ENCODE assay signal across 9 cellular contexts in the genomic region with DNA sequence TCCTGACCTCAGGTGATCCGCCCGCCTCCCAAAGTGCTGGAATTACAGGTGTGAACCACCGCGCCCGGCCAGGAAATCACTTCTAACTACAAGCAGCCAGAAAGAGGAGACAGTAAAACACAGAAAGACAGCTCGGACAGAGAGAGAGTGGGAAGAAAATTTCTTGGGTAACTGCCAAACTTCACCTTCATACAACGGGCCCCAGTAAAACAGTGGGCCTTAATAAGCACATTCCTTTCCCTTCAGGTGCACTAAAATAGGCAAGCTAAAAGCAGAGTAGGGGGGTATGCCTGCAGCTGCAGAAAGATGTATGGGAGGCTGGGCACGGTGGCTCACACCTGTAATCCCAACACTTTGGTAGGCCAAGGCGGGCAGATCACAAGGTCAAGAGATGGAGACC. TPM values are rescaled to one million over a fixed set of nuclear protein-coding genes. Genes with fewer than 3 reads are reported as not detected.
DNase-seq lines count a peak whose midpoint lies in the region; ATAC-seq, FAIRE-seq and TF ChIP-seq lines count a peak whose summit lies in the region.
"Not testable (repeated sequence)": the region's sequence is repeated elsewhere in the genome, so short reads cannot be mapped to it uniquely, and the experiment has no call there.
"Had no signal": no experiment of that assay in that cellular context is flagged by ENCODE, and none has a peak within 500 bp of the region (broad histone marks: within the 10 kb centered on the region; RNA-seq: fewer than 3 reads in every experiment).

No MANE protein-coding gene starts in this region.

- not testable (repeated sequence) for H2AFZ ChIP-seq in SU-DHL-6 (ENCODE audit: low read depth, low read length, severe bottlenecking); K562 (ENCODE audit: low read depth, low read length)

- TF ChIP-seq EP300 in K562 (IDR thresholded peaks at IDR 0.05; ENCODE audit: low read length) = not testable (repeated sequence)

- peaks cover 65% of the 10 kb centered on the region for H3K36me3 Mint-ChIP-seq in CD4-positive, alpha-beta T cell (ENCODE audit: low read depth)
- not testable (repeated sequence) for H3K36me3 Mint-ChIP-seq in IgD-negative memory B cell; glutamatergic neuron (ENCODE audit: unreplicated experiment); type B pancreatic cell
- H3K36me3 Mint-ChIP-seq in activated T-cell treated with anti-CD3 and anti-CD28 coated beads, Interleukin-2, amount 50 U/mL, for 4 hours (ENCODE audit: insufficient read depth) = peaks cover 16% of the 10 kb centered on the region
- peaks cover 20% of the 10 kb centered on the region for H3K36me3 Mint-ChIP-seq in nephron progenitor cell (ENCODE audit: low read depth)

- intact Hi-C loops in CD4-positive, alpha-beta T cell (cut with DNase I, micrococcal nuclease) = loop anchor here in 1 of 2 experiments (5.0 kb wide), 4 partner anchors 85 to 405 kb away; partner anchors contain the start of genes ELL, MAU2, SUGP1 and UPF1
- intact Hi-C loops in K562 (cut with micrococcal nuclease) = loop anchor here (5.0 kb wide), 1 partner anchor 220 kb away; the partner anchor contains the start of gene TMEM161A

- not testable (repeated sequence) for H3K9me1 ChIP-seq in K562 (ENCODE audit: control insufficient read depth, insufficient read depth, low read length)

- CTCF ChIA-PET in CD4-positive, alpha-beta T cell (lab: Charles Lee) = not testable (repeated sequence)
- CTCF ChIA-PET in K562 (lab: Yijun Ruan, JAX; ENCODE audit: low intra/inter-chr PET ratio) = interaction anchor here (0.8 kb wide), 1 partner anchor 69 kb away, joined by 3 read pairs; no protein-coding TSS in a partner anchor

- not testable (repeated sequence) for TF ChIP-seq POLR2A in K562 (conservative IDR thresholded peaks at IDR 0.05)

- TF ChIP-seq RAD21 in K562 (CRISPR knock-in tag; conservative IDR thresholded peaks at IDR 0.05 in 1 of 2, IDR thresholded peaks at IDR 0.05 in 1 of 2) = not testable (repeated sequence)

- not testable (repeated sequence) for BruUV-seq in K562 (replicated peaks; lab: Mats Ljungman, UMichigan)

- H3K27me3 ChIP-seq in CD4-positive, alpha-beta T cell (ENCODE audit: control insufficient read depth, insufficient read depth, low read length); SU-DHL-6 (ENCODE audit: low read length); K562 (ENCODE audit: control insufficient read depth in 2 of 2, insufficient read depth in 2 of 2, low read length in 2 of 2): not testable (repeated sequence)

- not testable (repeated sequence) for H3F3A ChIP-seq in SU-DHL-6 (ENCODE audit: insufficient read depth)

- not testable (repeated sequence) for H3K9me2 ChIP-seq in SU-DHL-6 (replicated peaks; ENCODE audit: insufficient read depth, low read length)

- peaks cover 49% of the 10 kb centered on the region for H3K4me1 Mint-ChIP-seq in CD4-positive, alpha-beta T cell (ENCODE audit: low read depth)
- H3K4me1 Mint-ChIP-seq in IgD-negative memory B cell (peaks cover 4 to 36% (median 26%) of the 10 kb centered on the region in 3 donors), nephron progenitor cell (peaks cover 34% of the 10 kb centered on the region), type B pancreatic cell (ENCODE audit: unreplicated experiment) (peaks cover 14% of the 10 kb centered on the region)
- peaks cover 41% of the 10 kb centered on the region for H3K4me1 Mint-ChIP-seq in activated T-cell treated with anti-CD3 and anti-CD28 coated beads, Interleukin-2, amount 50 U/mL, for 4 hours (ENCODE audit: low read depth)
- H3K4me1 Mint-ChIP-seq in glutamatergic neuron (ENCODE audit: low read depth, unreplicated experiment) = not testable (repeated sequence)

- in situ Hi-C loops in K562 (cut with MboI) = not testable (repeated sequence)

- 0 out of 2 replicates have a peak overlapping the region, but pooled peaks have one; percentile 13 for H3K9ac ChIP-seq in SU-DHL-6 (ENCODE audit: low read length)
- not testable (repeated sequence) for H3K9ac ChIP-seq in K562 (ENCODE audit: insufficient read depth in 1 of 2, low read depth in 2 of 2, low read length in 2 of 2)

- TF ChIP-seq CTCF in CD4-positive, alpha-beta T cell (IDR thresholded peaks at IDR 0.05); SU-DHL-6 (IDR thresholded peaks at IDR 0.05; ENCODE audit: insufficient read depth, low read length, poor library complexity, severe bottlenecking); K562 (IDR thresholded peaks at IDR 0.05 in 2 of 3, conservative IDR thresholded peaks at IDR 0.05 in 1 of 3; ENCODE audit: insufficient read depth in 2 of 3, low read depth in 1 of 3, low read length in 3 of 3); glutamatergic neuron (IDR thresholded peaks at IDR 0.05; ENCODE audit: partially characterized antibody, unreplicated experiment); nephron progenitor cell (IDR thresholded peaks at IDR 0.05); type B pancreatic cell (conservative IDR thresholded peaks at IDR 0.05): not testable (repeated sequence)

- FAIRE-seq in K562 (lab: Jason Lieb, UNC) = not testable (repeated sequence)

- H3K79me2 ChIP-seq in SU-DHL-6 (ENCODE audit: insufficient read depth, low read length) = peaks cover 69% of the 10 kb centered on the region
- H3K79me2 ChIP-seq in K562 (ENCODE audit: control insufficient read depth, insufficient read depth, low read length) = peaks cover 72% of the 10 kb centered on the region

- not testable (repeated sequence) for ATAC-seq in CD4-positive, alpha-beta T cell (ENCODE audit: poor library complexity); activated T-cell treated with anti-CD3 and anti-CD28 coated beads, Interleukin-2, amount 50 U/mL, for 4 hours; K562

- peaks cover 8 to 33% of the 10 kb centered on the region in 2 experiments; a peak in 4 of 5 replicates for H3K4me1 ChIP-seq in K562 (replicated peaks in 1 of 2; ENCODE audit: control insufficient read depth in 2 of 2, insufficient read depth in 2 of 2, low read length in 2 of 2)

- 66% methylated on average over 9 of the region's 9 CpGs for WGBS in K562 (ENCODE audit: insufficient coverage, low coverage, missing lambda C conversion rate)

- not testable (repeated sequence) for H3K9me3 Mint-ChIP-seq in CD4-positive, alpha-beta T cell; IgD-negative memory B cell; activated T-cell treated with anti-CD3 and anti-CD28 coated beads, Interleukin-2, amount 50 U/mL, for 4 hours; nephron progenitor cell; type B pancreatic cell
- peaks cover 23% of the 10 kb centered on the region for H3K9me3 Mint-ChIP-seq in glutamatergic neuron (ENCODE audit: unreplicated experiment)

- H3K27me3 Mint-ChIP-seq in CD4-positive, alpha-beta T cell; IgD-negative memory B cell; activated T-cell treated with anti-CD3 and anti-CD28 coated beads, Interleukin-2, amount 50 U/mL, for 4 hours (ENCODE audit: low read depth); nephron progenitor cell (ENCODE audit: low read depth, poor library complexity); type B pancreatic cell: not testable (repeated sequence)
- peaks cover 11% of the 10 kb centered on the region for H3K27me3 Mint-ChIP-seq in glutamatergic neuron (ENCODE audit: unreplicated experiment)

- not testable (repeated sequence) for H3K36me3 ChIP-seq in SU-DHL-6 (ENCODE audit: low read length)
- H3K36me3 ChIP-seq in K562 (ENCODE audit: control insufficient read depth, insufficient read depth, low read length) = peaks cover 59% of the 10 kb centered on the region; the same call in 2 of the 3 replicates

- H3K4me3 Mint-ChIP-seq in CD4-positive, alpha-beta T cell = peak overlapping the region; percentile 79
- H3K4me3 Mint-ChIP-seq in IgD-negative memory B cell (peak overlapping the region; percentile 51 to 82 (median 70)), glutamatergic neuron (ENCODE audit: unreplicated experiment) (peak overlapping the region; percentile 78), nephron progenitor cell (peak overlapping the region; percentile 96), type B pancreatic cell (peak overlapping the region; percentile 80)
- H3K4me3 Mint-ChIP-seq in activated T-cell treated with anti-CD3 and anti-CD28 coated beads, Interleukin-2, amount 50 U/mL, for 4 hours = peak overlapping the region; percentile 60

- POLR2A ChIA-PET in CD4-positive, alpha-beta T cell (lab: Charles Lee) = not testable (repeated sequence)
- POLR2A ChIA-PET in K562 (lab: Yijun Ruan, JAX) = interaction anchor here (3.6 kb wide), 1 partner anchor 9 kb away, joined by 37 read pairs; no protein-coding TSS in a partner anchor

- peak overlapping the region; percentile 89 for H3K4me2 ChIP-seq in SU-DHL-6 (ENCODE audit: low read depth, low read length, poor library complexity, severe bottlenecking)
- peak overlapping the region; percentile 94 for H3K4me2 ChIP-seq in K562 (ENCODE audit: insufficient read depth, low read length)

- not testable (repeated sequence) for H4K20me1 ChIP-seq in SU-DHL-6 (ENCODE audit: low read depth, low read length); K562 (replicated peaks; ENCODE audit: control insufficient read depth, insufficient read depth, low read length)

- not testable (repeated sequence) for H3K27ac ChIP-seq in CD4-positive, alpha-beta T cell (ENCODE audit: low read depth, low read length); SU-DHL-6 (ENCODE audit: low read depth, low read length); K562 (ENCODE audit: extremely low read depth, low read depth, low read length)

- DNase-seq in CD4-positive, alpha-beta T cell; activated T-cell treated with anti-CD3 and anti-CD28 coated beads, Interleukin-2, amount 50 U/mL, for 4 hours; K562 (ENCODE audit: extremely low read depth in 1 of 4, low spot score in 3 of 4); glutamatergic neuron; nephron progenitor cell; type B pancreatic cell (ENCODE audit: extremely low spot score, unreplicated experiment): not testable (repeated sequence)

- H3K27ac Mint-ChIP-seq in CD4-positive, alpha-beta T cell = peak overlapping the region; percentile 51
- H3K27ac Mint-ChIP-seq in IgD-negative memory B cell, type B pancreatic cell: not testable (repeated sequence)
- H3K27ac Mint-ChIP-seq in glutamatergic neuron (ENCODE audit: unreplicated experiment) (peak overlapping the region; percentile 26), nephron progenitor cell (peak overlapping the region; percentile 67)

- H3K4me3 ChIP-seq in SU-DHL-6 (ENCODE audit: insufficient read depth, low read length, poor library complexity, severe bottlenecking) = not testable (repeated sequence)
- peak overlapping the region; percentile 95 for H3K4me3 ChIP-seq in K562

- H3K9me3 ChIP-seq in CD4-positive, alpha-beta T cell (ENCODE audit: control insufficient read depth, low read length); SU-DHL-6 (ENCODE audit: insufficient read depth, low read length); K562 (replicated peaks; ENCODE audit: control insufficient read depth, insufficient read depth, low read depth, low read length): not testable (repeated sequence)

RNA-seq across cellular contexts. Expression of gene COPE, which starts 1.6 kb away (rescaled TPM):
- 100 to 1,000 TPM; 135 to 143 TPM for total RNA-seq in CD4-positive, alpha-beta T cell
- polyA plus RNA-seq in IgD-negative memory B cell (295 TPM), K562 (2011; rRNA removed) (159 and 263 TPM in 2 replicates), K562 (2014; fragmentation: Illumina TruSeq; extraction: Trizol) (50.1 and 152 TPM in 2 replicates), K562 (2014; fragmentation: Nextera tagmentation; extraction: Ambion mirVana) (10 to 100 TPM in 1 of 2 experiments, 1 to 10 TPM in 1; 5.8 to 18.3 TPM), K562 (2014; rRNA removed) (230 and 233 TPM in 2 replicates)
- 100 to 1,000 TPM; 258 to 293 (median 270) TPM for total RNA-seq in activated T-cell treated with anti-CD3 and anti-CD28 coated beads, Interleukin-2, amount 50 U/mL, for 4 hours
- 63.5 and 278 TPM in 2 replicates for total RNA-seq in K562 (2011; cell fraction: chromatin; rRNA removed; ENCODE audit: low replicate concordance)
- 249 and 252 TPM in 2 replicates for total RNA-seq in K562 (2011; cell fraction: nucleolus; rRNA removed)
- total RNA-seq in K562 (2011; cell fraction: nucleoplasm; rRNA removed) = 127 and 141 TPM in 2 replicates
- total RNA-seq in K562 (2014; rRNA removed) (239 and 305 TPM in 2 replicates), K562 (2014; rRNA removed; fragmentation: Illumina TruSeq; extraction: Trizol) (19.2 and 33.2 TPM in 2 replicates), K562 (2015; rRNA removed; fragmentation: Illumina TruSeq; extraction: Trizol) (130 and 147 TPM in 2 replicates), K562 (2021) (273 and 289 TPM in 2 replicates), glutamatergic neuron (ENCODE audit: unreplicated experiment) (177 TPM), type B pancreatic cell (ENCODE audit: low replicate concordance) (171 and 213 TPM in 2 replicates)
- 307 and 533 TPM in 2 replicates for polyA plus RNA-seq in K562 (2011; cell fraction: cytosol; rRNA removed)
- polyA plus RNA-seq in K562 (2011; cell fraction: nucleus; rRNA removed) = 164 and 210 TPM in 2 replicates
- 176 and 372 TPM in 2 replicates for polyA plus RNA-seq in K562 (2012)
- polyA minus RNA-seq in K562 (2011; rRNA and poly(A)+ RNA removed) = 43.6 and 67.0 TPM in 2 replicates
- polyA minus RNA-seq in K562 (2011; cell fraction: cytosol; rRNA and poly(A)+ RNA removed) = 103 and 143 TPM in 2 replicates
- polyA minus RNA-seq in K562 (2011; cell fraction: nucleus; rRNA and poly(A)+ RNA removed) = 49.1 and 66.3 TPM in 2 replicates

RNA-seq across cellular contexts. Expression of gene DDX49, which starts 1.9 kb away (rescaled TPM):
- 10 to 100 TPM; 47.9 to 49.7 TPM for total RNA-seq in CD4-positive, alpha-beta T cell
- 30.2 TPM for polyA plus RNA-seq in IgD-negative memory B cell
- 100 to 1,000 TPM; 170 to 178 (median 176) TPM for total RNA-seq in activated T-cell treated with anti-CD3 and anti-CD28 coated beads, Interleukin-2, amount 50 U/mL, for 4 hours
- 17.3 and 60.1 TPM in 2 replicates for total RNA-seq in K562 (2011; cell fraction: chromatin; rRNA removed; ENCODE audit: low replicate concordance)
- 53.9 and 64.9 TPM in 2 replicates for total RNA-seq in K562 (2011; cell fraction: nucleolus; rRNA removed)
- total RNA-seq in K562 (2011; cell fraction: nucleoplasm; rRNA removed) = 23.2 and 29.4 TPM in 2 replicates
- total RNA-seq in K562 (2014; rRNA removed) = 113 and 149 TPM in 2 replicates
- 26.2 and 45.7 TPM in 2 replicates for total RNA-seq in K562 (2014; rRNA removed; fragmentation: Illumina TruSeq; extraction: Trizol)
- 51.1 and 57.8 TPM in 2 replicates for total RNA-seq in K562 (2015; rRNA removed; fragmentation: Illumina TruSeq; extraction: Trizol)
- 78.9 and 88.6 TPM in 2 replicates for total RNA-seq in K562 (2021)
- 35.6 and 43.2 TPM in 2 replicates for polyA plus RNA-seq in K562 (2011; rRNA removed)
- 53.9 and 97.8 TPM in 2 replicates for polyA plus RNA-seq in K562 (2011; cell fraction: cytosol; rRNA removed)
- 37.4 and 64.0 TPM in 2 replicates for polyA plus RNA-seq in K562 (2011; cell fraction: nucleus; rRNA removed)
- polyA plus RNA-seq in K562 (2012) = 53.0 and 58.9 TPM in 2 replicates
- 33.3 and 53.3 TPM in 2 replicates for polyA plus RNA-seq in K562 (2014; fragmentation: Illumina TruSeq; extraction: Trizol)
- polyA plus RNA-seq in K562 (2014; fragmentation: Nextera tagmentation; extraction: Ambion mirVana) = 1 to 10 TPM; 1.1 to 6.3 TPM
- 61.3 and 65.9 TPM in 2 replicates for polyA plus RNA-seq in K562 (2014; rRNA removed)
- polyA minus RNA-seq in K562 (2011; rRNA and poly(A)+ RNA removed) = 27.6 and 57.1 TPM in 2 replicates
- 34.9 and 39.1 TPM in 2 replicates for polyA minus RNA-seq in K562 (2011; cell fraction: cytosol; rRNA and poly(A)+ RNA removed)
- polyA minus RNA-seq in K562 (2011; cell fraction: nucleus; rRNA and poly(A)+ RNA removed) = 23.5 and 26.5 TPM in 2 replicates
- total RNA-seq in glutamatergic neuron (ENCODE audit: unreplicated experiment) = 51.4 TPM
- 58.3 and 58.5 TPM in 2 replicates for total RNA-seq in type B pancreatic cell (ENCODE audit: low replicate concordance)

RNA-seq across cellular contexts. Expression of gene CERS1, which starts 21.6 kb away (rescaled TPM):
- not detected for total RNA-seq in CD4-positive, alpha-beta T cell
- polyA plus RNA-seq in IgD-negative memory B cell (not detected), K562 (2011; rRNA removed) (1.5 and 3.8 TPM in 2 replicates), K562 (2014; fragmentation: Illumina TruSeq; extraction: Trizol) (0.80 and 1.7 TPM in 2 replicates), K562 (2014; fragmentation: Nextera tagmentation; extraction: Ambion mirVana) (not detected), K562 (2014; rRNA removed) (1.1 TPM in 2 replicates)
- under 1 TPM in 1 of 3 donors, not detected in 2; 0.13 TPM for total RNA-seq in activated T-cell treated with anti-CD3 and anti-CD28 coated beads, Interleukin-2, amount 50 U/mL, for 4 hours
- total RNA-seq in K562 (2011; cell fraction: chromatin; rRNA removed; ENCODE audit: low replicate concordance) = 1.3 and 6.2 TPM in 2 replicates
- total RNA-seq in K562 (2011; cell fraction: nucleolus; rRNA removed) = 4.2 and 5.0 TPM in 2 replicates
- total RNA-seq in K562 (2011; cell fraction: nucleoplasm; rRNA removed) = 1.5 and 3.7 TPM in 2 replicates
- total RNA-seq in K562 (2014; rRNA removed) (0.86 TPM in 2 replicates), K562 (2014; rRNA removed; fragmentation: Illumina TruSeq; extraction: Trizol) (0.13 and 0.33 TPM in 2 replicates), K562 (2015; rRNA removed; fragmentation: Illumina TruSeq; extraction: Trizol) (0.43 and 1.4 TPM in 2 replicates), K562 (2021) (1.5 and 1.7 TPM in 2 replicates), glutamatergic neuron (ENCODE audit: unreplicated experiment) (15.3 TPM), type B pancreatic cell (ENCODE audit: low replicate concordance) (6.4 and 14.8 TPM in 2 replicates)
- polyA plus RNA-seq in K562 (2011; cell fraction: cytosol; rRNA removed) = 5.5 and 5.7 TPM in 2 replicates
- 3.7 and 4.0 TPM in 2 replicates for polyA plus RNA-seq in K562 (2011; cell fraction: nucleus; rRNA removed)
- 0.71 and 0.87 TPM in 2 replicates for polyA plus RNA-seq in K562 (2012)
- 1.1 and 2.3 TPM in 2 replicates for polyA minus RNA-seq in K562 (2011; rRNA and poly(A)+ RNA removed)
- 1.2 and 3.5 TPM in 2 replicates for polyA minus RNA-seq in K562 (2011; cell fraction: cytosol; rRNA and poly(A)+ RNA removed)
- 0.40 and 0.78 TPM in 2 replicates for polyA minus RNA-seq in K562 (2011; cell fraction: nucleus; rRNA and poly(A)+ RNA removed)
- total RNA-seq: ascending aorta had no signal

RNA-seq across cellular contexts. Expression of gene HOMER3, which starts 23.4 kb away (rescaled TPM):
- total RNA-seq in CD4-positive, alpha-beta T cell = 1 to 10 TPM; 1.1 TPM
- polyA plus RNA-seq in IgD-negative memory B cell (25.2 TPM), K562 (2011; rRNA removed) (5.1 and 10.3 TPM in 2 replicates), K562 (2014; fragmentation: Illumina TruSeq; extraction: Trizol) (2.9 and 4.7 TPM in 2 replicates), K562 (2014; fragmentation: Nextera tagmentation; extraction: Ambion mirVana) (not detected), K562 (2014; rRNA removed) (3.7 and 6.4 TPM in 2 replicates)
- 1 to 10 TPM in 1 of 3 donors, under 1 TPM in 2; 0.53 to 1.1 (median 0.79) TPM for total RNA-seq in activated T-cell treated with anti-CD3 and anti-CD28 coated beads, Interleukin-2, amount 50 U/mL, for 4 hours
- 9.9 and 22.2 TPM in 2 replicates for total RNA-seq in K562 (2011; cell fraction: chromatin; rRNA removed; ENCODE audit: low replicate concordance)
- 12.0 and 12.4 TPM in 2 replicates for total RNA-seq in K562 (2011; cell fraction: nucleolus; rRNA removed)
- total RNA-seq in K562 (2011; cell fraction: nucleoplasm; rRNA removed) = 9.1 and 12.6 TPM in 2 replicates
- total RNA-seq in K562 (2014; rRNA removed) (4.2 and 6.8 TPM in 2 replicates), K562 (2014; rRNA removed; fragmentation: Illumina TruSeq; extraction: Trizol) (1.2 and 1.3 TPM in 2 replicates), K562 (2015; rRNA removed; fragmentation: Illumina TruSeq; extraction: Trizol) (1.5 and 2.7 TPM in 2 replicates), K562 (2021) (3.4 and 4.1 TPM in 2 replicates), glutamatergic neuron (ENCODE audit: unreplicated experiment) (217 TPM), type B pancreatic cell (ENCODE audit: low replicate concordance) (20.8 and 38.6 TPM in 2 replicates)
- polyA plus RNA-seq in K562 (2011; cell fraction: cytosol; rRNA removed) = 9.6 and 10.5 TPM in 2 replicates
- polyA plus RNA-seq in K562 (2011; cell fraction: nucleus; rRNA removed) = 9.2 and 20.4 TPM in 2 replicates
- polyA plus RNA-seq in K562 (2012) = 2.4 and 5.5 TPM in 2 replicates
- polyA minus RNA-seq in K562 (2011; rRNA and poly(A)+ RNA removed) = 2.5 and 2.9 TPM in 2 replicates
- 3.3 and 6.9 TPM in 2 replicates for polyA minus RNA-seq in K562 (2011; cell fraction: cytosol; rRNA and poly(A)+ RNA removed)
- polyA minus RNA-seq in K562 (2011; cell fraction: nucleus; rRNA and poly(A)+ RNA removed) = 3.4 and 8.3 TPM in 2 replicates
